Comparison of ENCODE assay signal across 8 cellular contexts in genomic region chr19:17747205-17748098, GRCh38. TPM values are rescaled to one million over a fixed set of nuclear protein-coding genes. Genes with fewer than 3 reads are reported as not detected.
A peak's percentile ranks its signal among the peaks of the same experiment; 100 is the strongest.
DNase-seq lines count a peak whose midpoint lies in the region; ATAC-seq and TF ChIP-seq lines count a peak whose summit lies in the region.

No MANE protein-coding gene starts in this region.

- POLR2A ChIA-PET in PC-3 (lab: Charles Lee; ENCODE audit: unreplicated experiment): interaction anchor here (0.7 kb wide), 1 partner anchor 83 kb away, joined by 4 read pairs; no protein-coding TSS in a partner anchor

- H3K9me3 ChIP-seq in PC-3 (ENCODE audit: low read length) (no peaks in the 10 kb centered on the region), muscle layer of colon (ENCODE audit: low read length) (no peaks in the 10 kb centered on the region)

- H3K4me1 Mint-ChIP-seq in activated T-cell treated with anti-CD3 and anti-CD28 coated beads, Interleukin-2, amount 50 U/mL, for 24 hours (ENCODE audit: low read depth): peaks cover 46% of the 10 kb centered on the region

- H3K27me3 ChIP-seq in PC-3 (ENCODE audit: low read length) (no peaks in the 10 kb centered on the region), muscle layer of colon (ENCODE audit: control insufficient read depth in 1 of 2, insufficient read depth in 2 of 2, low read length in 2 of 2) (no peaks in the 10 kb centered on the region)

- H3K36me3 ChIP-seq in PC-3 (ENCODE audit: low read depth, low read length) (no peaks in the 10 kb centered on the region), muscle layer of colon (ENCODE audit: insufficient read depth, low read length) (no peaks in the 10 kb centered on the region)

- no peak overlapping the region for H3K27ac ChIP-seq in PC-3 (ENCODE audit: low read length)
- no peak overlapping the region for H3K27ac ChIP-seq in muscle layer of colon (ENCODE audit: low read depth, low read length)

- no TSS peak for BruUV-seq in PC-3 (replicated peaks; lab: Mats Ljungman, UMichigan)

- H3F3A ChIP-seq in PC-3 (ENCODE audit: low read length, unreplicated experiment): no peaks in the 10 kb centered on the region

- TF ChIP-seq CTCF in PC-3 (conservative IDR thresholded peaks at IDR 0.05; ENCODE audit: low read depth, low read length): no peak

- H3K36me3 Mint-ChIP-seq in activated T-cell treated with anti-CD3 and anti-CD28 coated beads, Interleukin-2, amount 50 U/mL, for 24 hours (ENCODE audit: low read depth): peaks cover 10% of the 10 kb centered on the region

- H3K4me1 ChIP-seq in PC-3 (ENCODE audit: insufficient read depth, low read length): no peaks in the 10 kb centered on the region
- H3K4me1 ChIP-seq in muscle layer of colon (ENCODE audit: insufficient read depth, low read length): no peaks in the 10 kb centered on the region

- intact Hi-C loops in PC-3 (cut with micrococcal nuclease): no loop called here

- DNase-seq in DMS114 treated with DMSO at 0.1 percent for 48 hours (lab: John Stamatoyannopoulos, UW; ENCODE audit: unreplicated experiment) (peak; percentile 95), KBM-7 (peak; percentile 94), PC-3 (peak; percentile 97)
- DNase-seq in activated T-cell treated with anti-CD3 and anti-CD28 coated beads, Interleukin-2, amount 50 U/mL, for 24 hours: peak; percentile 95
- peak; percentile 94 for DNase-seq in stimulated activated CD8-positive, alpha-beta memory T cell treated with anti-CD3 and anti-CD28 coated beads, Interleukin-4, amount 100 ng/mL, for 48 hours

- no peaks in the 10 kb centered on the region for H4K20me1 ChIP-seq in PC-3 (ENCODE audit: low read length)

- no peaks in the 10 kb centered on the region for H3K79me2 ChIP-seq in PC-3 (ENCODE audit: low read length)

- H3K4me2 ChIP-seq in PC-3 (ENCODE audit: low read length): peak overlapping the region; percentile 92

- in situ Hi-C loops in KBM-7 (cut with MboI; ENCODE audit: low pct_unique_long_range_greater_than_20kb, low sequenced_read_pairs): no loop called here

- H3K27ac Mint-ChIP-seq in activated T-cell treated with anti-CD3 and anti-CD28 coated beads, Interleukin-2, amount 50 U/mL, for 24 hours: peak overlapping the region; percentile 84

- H3K9me3 Mint-ChIP-seq in activated T-cell treated with anti-CD3 and anti-CD28 coated beads, Interleukin-2, amount 50 U/mL, for 24 hours: no peaks in the 10 kb centered on the region

- CTCF ChIA-PET in PC-3 (lab: Charles Lee): interaction anchor here (0.6 to 1.0 kb wide), 3 partner anchors 19 to 150 kb away, joined by 3 to 4 read pairs (median 3); no protein-coding TSS in a partner anchor

- H3K27me3 Mint-ChIP-seq in activated T-cell treated with anti-CD3 and anti-CD28 coated beads, Interleukin-2, amount 50 U/mL, for 24 hours: no peaks in the 10 kb centered on the region

- ATAC-seq in GM21619 (IDR thresholded peaks at IDR 0.05; ENCODE audit: unreplicated experiment): peak; percentile 58
- ATAC-seq in PC-3: peak; percentile 100
- peak; percentile 96 for ATAC-seq in esophagus mucosa

- no peaks in the 10 kb centered on the region for H3K9me2 ChIP-seq in PC-3 (replicated peaks; ENCODE audit: low read length)

- peak overlapping the region; percentile 81 for H2AFZ ChIP-seq in PC-3 (ENCODE audit: low read length)

- H3K9ac ChIP-seq in PC-3 (ENCODE audit: low read length) (0 out of 2 replicates have a peak overlapping the region, but pooled peaks have one; percentile 20), muscle layer of colon (ENCODE audit: low read length) (no peak overlapping the region)

- H3K4me3 ChIP-seq in PC-3 (ENCODE audit: low read length) (peak overlapping the region; percentile 72), muscle layer of colon (ENCODE audit: low read depth in 1 of 2, low read length in 2 of 2) (peak overlapping the region; percentile 49 to 57)

- H3K4me3 Mint-ChIP-seq in activated T-cell treated with anti-CD3 and anti-CD28 coated beads, Interleukin-2, amount 50 U/mL, for 24 hours: peak overlapping the region; percentile 86

RNA-seq across cellular contexts. Expression of gene FCHO1, which starts 3.8 kb away (rescaled TPM):
- total RNA-seq in PC-3 (2014; rRNA removed): 21.0 and 29.5 TPM in 2 replicates
- total RNA-seq in esophagus mucosa: 0.76 TPM

RNA-seq across cellular contexts. Expression of gene MAP1S, which starts 28.2 kb away (rescaled TPM):
- 25.4 and 30.2 TPM in 2 replicates for total RNA-seq in PC-3 (2014; rRNA removed)
- total RNA-seq in esophagus mucosa: 16.9 TPM

RNA-seq across cellular contexts. Expression of gene B3GNT3, which starts 47.5 kb away (rescaled TPM):
- total RNA-seq in PC-3 (2014; rRNA removed): 39.5 and 41.7 TPM in 2 replicates
- 19.4 TPM for total RNA-seq in esophagus mucosa

RNA-seq across cellular contexts. Expression of gene UNC13A, which starts 59.3 kb away (rescaled TPM):
- total RNA-seq in PC-3 (2014; rRNA removed) (not detected in 2 replicates), esophagus mucosa (0.04 TPM)

Comparison
In these comparisons a context has a peak if more than half of its experiments do, and no peak if none do; other contexts are left out.
1. RNA of gene FCHO1, which starts 3.8 kb away (total RNA-seq): 21.0 to 29.5 TPM in PC-3; 0.76 TPM in esophagus mucosa (single experiment); every median in the first group is over 10 times any median in the second.
2. Peak in every context shown above with its lines, with median percentiles within 50 percentile points of each other: DNase-seq and ATAC-seq.